In the genomic region with DNA sequence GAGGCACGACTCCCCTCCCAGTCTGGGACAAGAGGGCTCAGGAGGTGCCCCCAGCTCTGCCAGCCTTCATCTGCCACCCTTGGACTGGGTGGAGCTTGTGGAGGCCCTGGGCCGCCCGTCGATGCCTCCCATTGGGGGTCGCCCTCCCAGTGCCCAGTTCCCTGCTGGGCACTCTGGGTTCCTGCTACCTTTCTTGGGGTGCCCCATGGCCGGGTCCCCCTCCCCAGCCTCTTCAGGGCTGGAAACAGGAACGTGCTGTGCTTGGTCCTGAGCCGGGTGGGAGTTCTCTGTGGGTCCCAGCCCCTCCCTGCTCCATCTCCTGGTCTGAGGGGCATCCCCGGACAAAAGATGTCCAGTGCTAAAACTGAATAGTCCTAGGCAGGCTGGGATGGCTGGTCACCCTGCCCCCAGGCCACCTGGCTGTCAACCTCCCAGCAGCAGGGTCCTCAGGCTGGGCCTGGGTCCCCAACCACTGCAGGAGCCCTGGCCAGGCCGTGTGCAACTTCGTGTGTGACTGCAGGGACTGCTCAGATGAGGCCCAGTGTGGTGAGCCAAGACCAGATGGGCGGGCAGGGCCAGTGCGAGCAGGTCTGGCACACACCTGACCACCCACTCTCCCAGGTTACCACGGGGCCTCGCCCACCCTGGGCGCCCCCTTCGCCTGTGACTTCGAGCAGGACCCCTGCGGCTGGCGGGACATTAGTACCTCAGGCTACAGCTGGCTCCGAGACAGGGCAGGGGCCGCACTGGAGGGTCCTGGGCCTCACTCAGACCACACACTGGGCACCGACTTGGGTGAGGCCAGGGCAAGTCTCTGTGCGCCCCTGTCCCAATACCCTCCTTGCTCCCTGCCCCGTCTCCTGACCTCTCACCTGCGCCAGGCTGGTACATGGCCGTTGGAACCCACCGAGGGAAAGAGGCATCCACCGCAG, we compare ENCODE assay signal across 24 cellular contexts. TPM values are rescaled to one million over a fixed set of nuclear protein-coding genes. Genes with fewer than 3 reads are reported as not detected.
DNase-seq lines count a peak whose midpoint lies in the region; ATAC-seq, FAIRE-seq and TF ChIP-seq lines count a peak whose summit lies in the region.
"Had no signal": no experiment of that assay in that cellular context is flagged by ENCODE, and none has a peak within 500 bp of the region (broad histone marks: within the 10 kb centered on the region; RNA-seq: fewer than 3 reads in every experiment).

No MANE protein-coding gene starts in this region.

- no peak overlapping the region for H3K4me3 ChIP-seq in HepG2 (replicated peaks in 1 of 3; ENCODE audit: insufficient read depth in 1 of 3, low read depth in 2 of 3, low read length in 3 of 3)
- H3K4me3 ChIP-seq in MM.1S (ENCODE audit: low read length), result no peak overlapping the region
- H3K4me3 ChIP-seq: GM23248, psoas muscle, vagina had no signal

- no peaks in the 10 kb centered on the region; a peak in 1 of 5 replicates for H3K27me3 ChIP-seq in HepG2 (ENCODE audit: control insufficient read depth in 1 of 2, insufficient read depth in 2 of 2, low read length in 2 of 2)
- no peaks in the 10 kb centered on the region for H3K27me3 ChIP-seq in MM.1S (replicated peaks; ENCODE audit: insufficient read depth, low read length)
- H3K27me3 ChIP-seq: vagina had no signal

- peaks cover 35% of the 10 kb centered on the region for H3K4me1 ChIP-seq in HepG2 (ENCODE audit: insufficient read depth, low read length)
- 0 out of 2 replicates have a peak, but pooled peaks cover 6% of the 10 kb centered on the region for H3K4me1 ChIP-seq in MM.1S (ENCODE audit: low read length)

- no peak overlapping the region for H3K9ac ChIP-seq in HepG2 (ENCODE audit: insufficient read depth, low read depth, low read length)
- H3K9ac ChIP-seq in MM.1S (ENCODE audit: low read length), result no peak overlapping the region
- H3K9ac ChIP-seq: GM23248, KMS-11 had no signal

- H3K4me2 ChIP-seq in HepG2 (ENCODE audit: low read depth, low read length) (no peak overlapping the region), MM.1S (ENCODE audit: low read depth, low read length) (no peak overlapping the region)
- H3K4me2 ChIP-seq: KMS-11 had no signal

- no peak for ATAC-seq in natural killer cell treated with Interleukin-12 subunit alpha and Interleukin-12 subunit beta and Interleukin-15 and Interleukin-18, amount 100 ng/mL, for 72 hours
- ATAC-seq in natural killer cell (no peak), HepG2 (no peak), WTC11 (no peak)
- ATAC-seq: activated T-helper 17 cell treated with anti-CD3 and anti-CD28 coated beads, Interleukin-2, amount 50 U/mL, for 72 hours; naive thymus-derived CD8-positive, alpha-beta T cell; psoas muscle had no signal

- no peaks in the 10 kb centered on the region for H3K9me3 ChIP-seq in HepG2 (ENCODE audit: low read length)
- H3K9me3 ChIP-seq in MM.1S (replicated peaks; ENCODE audit: insufficient read depth, low read length), result no peaks in the 10 kb centered on the region
- H3K9me3 ChIP-seq: psoas muscle, vagina had no signal

- peaks cover 7% of the 10 kb centered on the region; the same call in 1 of the 2 replicates for H3F3A ChIP-seq in MM.1S (ENCODE audit: insufficient read depth, low read length)

- H3K27me3 Mint-ChIP-seq in natural killer cell treated with Interleukin-12 subunit alpha and Interleukin-12 subunit beta and Interleukin-15 and Interleukin-18, amount 100 ng/mL, for 72 hours, result no peaks in the 10 kb centered on the region
- H3K27me3 Mint-ChIP-seq in natural killer cell (ENCODE audit: low read depth in 2 of 2) (no peaks in the 10 kb centered on the region), WTC11 (ENCODE audit: low read depth) (no peaks in the 10 kb centered on the region)
- H3K27me3 Mint-ChIP-seq: activated naive CD8-positive, alpha-beta T cell treated with anti-CD3 and anti-CD28 coated beads, Interleukin-2, amount 10 ng/mL, durations not matched to agents 7 days and 5 days; activated T-helper 17 cell treated with anti-CD3 and anti-CD28 coated beads, Interleukin-2, amount 50 U/mL, for 72 hours had no signal

- no peak for TF ChIP-seq POLR2A in HepG2 (IDR thresholded peaks at IDR 0.05; ENCODE audit: insufficient read depth in 1 of 2, low read depth in 2 of 2, low read length in 2 of 2)

- no peak overlapping the region for H3K4me3 Mint-ChIP-seq in natural killer cell treated with Interleukin-12 subunit alpha and Interleukin-12 subunit beta and Interleukin-15 and Interleukin-18, amount 100 ng/mL, for 72 hours
- H3K4me3 Mint-ChIP-seq in natural killer cell, result no peak overlapping the region
- no peak overlapping the region for H3K4me3 Mint-ChIP-seq in WTC11
- H3K4me3 Mint-ChIP-seq: activated naive CD8-positive, alpha-beta T cell treated with anti-CD3 and anti-CD28 coated beads, Interleukin-2, amount 10 ng/mL, durations not matched to agents 7 days and 5 days; activated T-helper 17 cell treated with anti-CD3 and anti-CD28 coated beads, Interleukin-2, amount 50 U/mL, for 72 hours; naive thymus-derived CD8-positive, alpha-beta T cell had no signal

- H3K27ac ChIP-seq in HepG2 (ENCODE audit: extremely low read length, insufficient read depth, low read length) (no peak overlapping the region), MM.1S (ENCODE audit: low read length) (no peak overlapping the region)
- H3K27ac ChIP-seq: GM23248, KMS-11, vagina had no signal

- peak; percentile 51 for DNase-seq in natural killer cell treated with Interleukin-12 subunit alpha and Interleukin-12 subunit beta and Interleukin-15 and Interleukin-18, amount 100 ng/mL, for 72 hours (ENCODE audit: low spot score)
- DNase-seq in natural killer cell, result no peak
- DNase-seq in HepG2 (ENCODE audit: low spot score), result no peak
- DNase-seq in WTC11 (ENCODE audit: low spot score), result no peak
- no peak for DNase-seq in MM.1S
- no peak for DNase-seq in NCI-H2029 (lab: John Stamatoyannopoulos, UW)
- DNase-seq: activated CD4-positive, alpha-beta T cell treated with anti-CD3 and anti-CD28 coated beads for 1 hour; activated naive CD8-positive, alpha-beta T cell treated with anti-CD3 and anti-CD28 coated beads, Interleukin-2, amount 10 ng/mL, durations not matched to agents 7 days and 5 days; CD4-positive, CD25-positive, alpha-beta regulatory T cell; cortex of kidney; DMS 273 treated with DMSO at 0.1 percent for 48 hours; GM23248; hippocampal formation; mesendoderm; NCI-H2029 treated with DMSO at 0.1 percent for 48 hours; NCI-H446 treated with DMSO at 0.1 percent for 48 hours had no signal

- in situ Hi-C loops in HepG2 (cut with HindIII; ENCODE audit: extremely low pct_ligation_motif_present, low pct_unique_long_range_greater_than_20kb), result no loop called here

- H3K27ac Mint-ChIP-seq in natural killer cell treated with Interleukin-12 subunit alpha and Interleukin-12 subunit beta and Interleukin-15 and Interleukin-18, amount 100 ng/mL, for 72 hours, result no peak overlapping the region
- H3K27ac Mint-ChIP-seq in natural killer cell (no peak overlapping the region), WTC11 (no peak overlapping the region)
- H3K27ac Mint-ChIP-seq: activated naive CD8-positive, alpha-beta T cell treated with anti-CD3 and anti-CD28 coated beads, Interleukin-2, amount 10 ng/mL, durations not matched to agents 7 days and 5 days; activated T-helper 17 cell treated with anti-CD3 and anti-CD28 coated beads, Interleukin-2, amount 50 U/mL, for 72 hours; CD4-positive, CD25-positive, alpha-beta regulatory T cell had no signal

- BruUV-seq in HepG2 (replicated peaks; lab: Mats Ljungman, UMichigan), result no TSS peak

- intact Hi-C loops in natural killer cell (cut with micrococcal nuclease), result no loop called here
- intact Hi-C loops in HepG2 (cut with micrococcal nuclease; ENCODE audit: unreplicated experiment), result no loop called here

- peaks cover 2 to 5% of the 10 kb centered on the region in 2 donors for H3K4me1 Mint-ChIP-seq in natural killer cell treated with Interleukin-12 subunit alpha and Interleukin-12 subunit beta and Interleukin-15 and Interleukin-18, amount 100 ng/mL, for 72 hours (ENCODE audit: low read depth in 2 of 2)
- peaks cover 3 to 13% of the 10 kb centered on the region in 2 donors for H3K4me1 Mint-ChIP-seq in natural killer cell
- peaks cover 4% of the 10 kb centered on the region for H3K4me1 Mint-ChIP-seq in WTC11
- H3K4me1 Mint-ChIP-seq: activated T-helper 17 cell treated with anti-CD3 and anti-CD28 coated beads, Interleukin-2, amount 50 U/mL, for 72 hours had no signal

- H3K36me3 ChIP-seq in HepG2 (replicated peaks in 1 of 2; ENCODE audit: control insufficient read depth in 1 of 2, insufficient read depth in 2 of 2, low read length in 2 of 2) (peaks cover 11 to 20% of the 10 kb centered on the region in 2 experiments), MM.1S (replicated peaks; ENCODE audit: insufficient read depth, low read length) (no peaks in the 10 kb centered on the region)
- H3K36me3 ChIP-seq: vagina had no signal

- WGBS in HepG2 (ENCODE audit: low lambda C conversion rate), result 91% methylated on average over 9 of the region's 29 CpGs

- H3K79me2 ChIP-seq in HepG2 (ENCODE audit: insufficient read depth, low read length) (peaks cover 15% of the 10 kb centered on the region), MM.1S (ENCODE audit: low read length) (peaks cover 14% of the 10 kb centered on the region; the same call in 1 of the 2 replicates)

- CTCF ChIA-PET in HepG2 (lab: Yijun Ruan, JAX; ENCODE audit: low intra/inter-chr PET ratio, low total read pairs) (no interaction called here), WTC11 (lab: Charles Lee) (no interaction called here)

- FAIRE-seq in HepG2 (lab: Jason Lieb, UNC), result no peak
- FAIRE-seq: endothelial cell of umbilical vein, G401.6, islet of Langerhans had no signal

- H3K9me2 ChIP-seq in MM.1S (replicated peaks; ENCODE audit: insufficient read depth, low read length), result no peaks in the 10 kb centered on the region

- no peak for TF ChIP-seq RAD21 in HepG2 (CRISPR knock-in tag; IDR thresholded peaks at IDR 0.05)

- peaks cover 9% of the 10 kb centered on the region; the same call in 1 of the 2 replicates for H4K20me1 ChIP-seq in HepG2 (ENCODE audit: insufficient read depth, low read length)
- H4K20me1 ChIP-seq in MM.1S (ENCODE audit: insufficient read depth, low read length), result no peaks in the 10 kb centered on the region

- POLR2A ChIA-PET in HepG2 (lab: Yijun Ruan, JAX), result interaction anchor here (1.1 kb wide), 1 partner anchor 22 kb away, joined by 3 read pairs; no protein-coding TSS in a partner anchor
- POLR2A ChIA-PET in WTC11 (lab: Charles Lee), result no interaction called here

- no peak overlapping the region for H2AFZ ChIP-seq in HepG2 (ENCODE audit: low read length)
- no peak overlapping the region for H2AFZ ChIP-seq in MM.1S (ENCODE audit: low read length)
- H2AFZ ChIP-seq: GM23248 had no signal

- TF ChIP-seq CTCF in natural killer cell (IDR thresholded peaks at IDR 0.05) (no peak), HepG2 (CRISPR knock-in tag; IDR thresholded peaks at IDR 0.05) (no peak), WTC11 (IDR thresholded peaks at IDR 0.05) (no peak), MM.1S (IDR thresholded peaks at IDR 0.05; ENCODE audit: low read length) (no peak)

- no peak for TF ChIP-seq EP300 in HepG2 (IDR thresholded peaks at IDR 0.05; ENCODE audit: low read depth in 2 of 2, low read length in 2 of 2)
- no peak for TF ChIP-seq EP300 in HepG2 (CRISPR knock-in tag; IDR thresholded peaks at IDR 0.05; ENCODE audit: borderline replicate concordance)

- no peaks in the 10 kb centered on the region for H3K36me3 Mint-ChIP-seq in natural killer cell treated with Interleukin-12 subunit alpha and Interleukin-12 subunit beta and Interleukin-15 and Interleukin-18, amount 100 ng/mL, for 72 hours
- H3K36me3 Mint-ChIP-seq in natural killer cell, result no peaks in the 10 kb centered on the region
- peaks cover 2% of the 10 kb centered on the region; the same call in 1 of the 2 replicates for H3K36me3 Mint-ChIP-seq in WTC11
- H3K36me3 Mint-ChIP-seq: CD4-positive, CD25-positive, alpha-beta regulatory T cell; naive thymus-derived CD8-positive, alpha-beta T cell had no signal

- no peaks in the 10 kb centered on the region for H3K9me3 Mint-ChIP-seq in natural killer cell treated with Interleukin-12 subunit alpha and Interleukin-12 subunit beta and Interleukin-15 and Interleukin-18, amount 100 ng/mL, for 72 hours
- no peaks in the 10 kb centered on the region for H3K9me3 Mint-ChIP-seq in natural killer cell
- no peaks in the 10 kb centered on the region for H3K9me3 Mint-ChIP-seq in WTC11
- H3K9me3 Mint-ChIP-seq: activated naive CD8-positive, alpha-beta T cell treated with anti-CD3 and anti-CD28 coated beads, Interleukin-2, amount 10 ng/mL, durations not matched to agents 7 days and 5 days; activated T-helper 17 cell treated with anti-CD3 and anti-CD28 coated beads, Interleukin-2, amount 50 U/mL, for 72 hours; naive thymus-derived CD8-positive, alpha-beta T cell had no signal

RNA-seq across cellular contexts. Expression of gene MAMDC4, which starts 0.8 kb away (rescaled TPM):
- 10 to 100 TPM; 16.0 to 17.2 TPM for total RNA-seq in natural killer cell treated with Interleukin-12 subunit alpha and Interleukin-12 subunit beta and Interleukin-15 and Interleukin-18, amount 100 ng/mL, for 72 hours
- total RNA-seq in natural killer cell (1 to 10 TPM; 4.6 to 6.5 (median 5.8) TPM), HepG2 (2016; rRNA removed; fragmentation: Illumina TruSeq; extraction: Trizol) (1.2 and 6.0 TPM in 2 replicates), WTC11 (2021) (6.7 to 12.1 TPM (median 10.9 TPM) in 3 replicates)
- total RNA-seq in HepG2 (2016; cell fraction: cytosol; rRNA removed; fragmentation: Illumina TruSeq; extraction: Trizol; ENCODE audit: low read depth), result 1.7 and 2.2 TPM in 2 replicates
- total RNA-seq in HepG2 (2016; cell fraction: insoluble cytoplasmic fraction; rRNA removed; fragmentation: Illumina TruSeq; extraction: Trizol), result 1.0 and 7.5 TPM in 2 replicates
- total RNA-seq in HepG2 (2016; cell fraction: membrane; rRNA removed; fragmentation: Illumina TruSeq; extraction: Trizol), result 0.83 and 1.1 TPM in 2 replicates
- 7.7 and 10.7 TPM in 2 replicates for total RNA-seq in HepG2 (2016; cell fraction: nucleus; rRNA removed; fragmentation: Illumina TruSeq; extraction: Trizol)
- 6.8 and 7.9 TPM in 2 replicates for polyA plus RNA-seq in HepG2 (2011; rRNA removed)
- polyA plus RNA-seq in HepG2 (2011; cell fraction: cytosol; rRNA removed), result 1.2 and 2.6 TPM in 2 replicates
- polyA plus RNA-seq in HepG2 (2011; cell fraction: nucleus; rRNA removed), result 170 and 232 TPM in 2 replicates
- polyA plus RNA-seq in HepG2 (2012), result 6.5 and 6.7 TPM in 2 replicates
- 0.48 and 0.49 TPM in 2 replicates for polyA plus RNA-seq in HepG2 (2016; cell fraction: cytosol; fragmentation: Illumina TruSeq; extraction: Trizol; ENCODE audit: low read depth)
- 1.2 and 1.3 TPM in 2 replicates for polyA plus RNA-seq in HepG2 (2016; cell fraction: insoluble cytoplasmic fraction; fragmentation: Illumina TruSeq; extraction: Trizol; ENCODE audit: low read depth)
- 0.57 and 0.68 TPM in 2 replicates for polyA plus RNA-seq in HepG2 (2016; cell fraction: membrane; fragmentation: Illumina TruSeq; extraction: Trizol; ENCODE audit: low read depth)
- polyA plus RNA-seq in HepG2 (2016; cell fraction: nucleus; fragmentation: Illumina TruSeq; extraction: Trizol; ENCODE audit: insufficient read depth, low read depth), result 32.1 and 33.9 TPM in 2 replicates
- 0.96 and 2.4 TPM in 2 replicates for polyA minus RNA-seq in HepG2 (2011; rRNA and poly(A)+ RNA removed; ENCODE audit: low replicate concordance)
- 0.69 and 1.2 TPM in 2 replicates for polyA minus RNA-seq in HepG2 (2011; cell fraction: cytosol; rRNA and poly(A)+ RNA removed)
- 8.8 and 10.9 TPM in 2 replicates for polyA minus RNA-seq in HepG2 (2011; cell fraction: nucleus; rRNA and poly(A)+ RNA removed)

RNA-seq across cellular contexts. Expression of gene PHPT1, which starts 3.7 kb away (rescaled TPM):
- 100 to 1,000 TPM in 1 of 2 donors, 10 to 100 TPM in 1; 71.5 to 108 TPM for total RNA-seq in natural killer cell treated with Interleukin-12 subunit alpha and Interleukin-12 subunit beta and Interleukin-15 and Interleukin-18, amount 100 ng/mL, for 72 hours
- total RNA-seq in natural killer cell, result 10 to 100 TPM; 63.5 to 69.8 (median 67.7) TPM
- 155 and 192 TPM in 2 replicates for total RNA-seq in HepG2 (2016; rRNA removed; fragmentation: Illumina TruSeq; extraction: Trizol)
- 102 and 115 TPM in 2 replicates for total RNA-seq in HepG2 (2016; cell fraction: cytosol; rRNA removed; fragmentation: Illumina TruSeq; extraction: Trizol; ENCODE audit: low read depth)
- total RNA-seq in HepG2 (2016; cell fraction: insoluble cytoplasmic fraction; rRNA removed; fragmentation: Illumina TruSeq; extraction: Trizol), result 166 and 201 TPM in 2 replicates
- 119 and 147 TPM in 2 replicates for total RNA-seq in HepG2 (2016; cell fraction: membrane; rRNA removed; fragmentation: Illumina TruSeq; extraction: Trizol)
- total RNA-seq in HepG2 (2016; cell fraction: nucleus; rRNA removed; fragmentation: Illumina TruSeq; extraction: Trizol), result 76.8 and 86.8 TPM in 2 replicates
- 184 and 189 TPM in 2 replicates for polyA plus RNA-seq in HepG2 (2011; rRNA removed)
- polyA plus RNA-seq in HepG2 (2011; cell fraction: cytosol; rRNA removed), result 184 and 289 TPM in 2 replicates
- polyA plus RNA-seq in HepG2 (2011; cell fraction: nucleus; rRNA removed), result 352 and 483 TPM in 2 replicates
- 109 and 121 TPM in 2 replicates for polyA plus RNA-seq in HepG2 (2012)
- 97.4 and 122 TPM in 2 replicates for polyA plus RNA-seq in HepG2 (2016; cell fraction: cytosol; fragmentation: Illumina TruSeq; extraction: Trizol; ENCODE audit: low read depth)
- 136 and 146 TPM in 2 replicates for polyA plus RNA-seq in HepG2 (2016; cell fraction: insoluble cytoplasmic fraction; fragmentation: Illumina TruSeq; extraction: Trizol; ENCODE audit: low read depth)
- polyA plus RNA-seq in HepG2 (2016; cell fraction: membrane; fragmentation: Illumina TruSeq; extraction: Trizol; ENCODE audit: low read depth), result 95.2 and 109 TPM in 2 replicates
- polyA plus RNA-seq in HepG2 (2016; cell fraction: nucleus; fragmentation: Illumina TruSeq; extraction: Trizol; ENCODE audit: insufficient read depth, low read depth), result 167 and 176 TPM in 2 replicates
- 32.0 and 34.3 TPM in 2 replicates for polyA minus RNA-seq in HepG2 (2011; rRNA and poly(A)+ RNA removed; ENCODE audit: low replicate concordance)
- 21.5 and 26.7 TPM in 2 replicates for polyA minus RNA-seq in HepG2 (2011; cell fraction: cytosol; rRNA and poly(A)+ RNA removed)
- 33.4 and 39.9 TPM in 2 replicates for polyA minus RNA-seq in HepG2 (2011; cell fraction: nucleus; rRNA and poly(A)+ RNA removed)
- 138 to 176 TPM (median 173 TPM) in 3 replicates for total RNA-seq in WTC11 (2021)

RNA-seq across cellular contexts. Expression of gene AJM1, which starts 10.7 kb away (rescaled TPM):
- 10 to 100 TPM in 1 of 2 donors, 1 to 10 TPM in 1; 7.8 to 11.2 TPM for total RNA-seq in natural killer cell treated with Interleukin-12 subunit alpha and Interleukin-12 subunit beta and Interleukin-15 and Interleukin-18, amount 100 ng/mL, for 72 hours
- 10 to 100 TPM; 26.6 to 35.6 (median 31.5) TPM for total RNA-seq in natural killer cell
- total RNA-seq in HepG2 (2016; rRNA removed; fragmentation: Illumina TruSeq; extraction: Trizol), result 0.48 and 1.1 TPM in 2 replicates
- total RNA-seq in HepG2 (2016; cell fraction: cytosol; rRNA removed; fragmentation: Illumina TruSeq; extraction: Trizol; ENCODE audit: low read depth), result 0.61 and 0.71 TPM in 2 replicates
- total RNA-seq in HepG2 (2016; cell fraction: insoluble cytoplasmic fraction; rRNA removed; fragmentation: Illumina TruSeq; extraction: Trizol), result 0.30 and 1.00 TPM in 2 replicates
- total RNA-seq in HepG2 (2016; cell fraction: membrane; rRNA removed; fragmentation: Illumina TruSeq; extraction: Trizol), result 0.59 and 0.90 TPM in 2 replicates
- total RNA-seq in HepG2 (2016; cell fraction: nucleus; rRNA removed; fragmentation: Illumina TruSeq; extraction: Trizol), result 1.0 TPM in 2 replicates
- 1.2 and 1.4 TPM in 2 replicates for polyA plus RNA-seq in HepG2 (2011; rRNA removed)
- polyA plus RNA-seq in HepG2 (2011; cell fraction: cytosol; rRNA removed), result 0.45 and 0.97 TPM in 2 replicates
- polyA plus RNA-seq in HepG2 (2011; cell fraction: nucleus; rRNA removed), result 22.1 and 27.9 TPM in 2 replicates
- polyA plus RNA-seq in HepG2 (2012), result 2.2 TPM in 2 replicates
- polyA plus RNA-seq in HepG2 (2016; cell fraction: cytosol; fragmentation: Illumina TruSeq; extraction: Trizol; ENCODE audit: low read depth), result 0.40 and 0.78 TPM in 2 replicates
- polyA plus RNA-seq in HepG2 (2016; cell fraction: insoluble cytoplasmic fraction; fragmentation: Illumina TruSeq; extraction: Trizol; ENCODE audit: low read depth), result 0.61 and 0.74 TPM in 2 replicates
- 0.52 and 0.76 TPM in 2 replicates for polyA plus RNA-seq in HepG2 (2016; cell fraction: membrane; fragmentation: Illumina TruSeq; extraction: Trizol; ENCODE audit: low read depth)
- polyA plus RNA-seq in HepG2 (2016; cell fraction: nucleus; fragmentation: Illumina TruSeq; extraction: Trizol; ENCODE audit: insufficient read depth, low read depth), result 4.1 and 4.6 TPM in 2 replicates
- polyA minus RNA-seq in HepG2 (2011; rRNA and poly(A)+ RNA removed; ENCODE audit: low replicate concordance), result 0.77 and 1.1 TPM in 2 replicates
- polyA minus RNA-seq in HepG2 (2011; cell fraction: cytosol; rRNA and poly(A)+ RNA removed), result 1.5 and 1.8 TPM in 2 replicates
- polyA minus RNA-seq in HepG2 (2011; cell fraction: nucleus; rRNA and poly(A)+ RNA removed), result 3.0 and 3.3 TPM in 2 replicates
- 1.6 to 1.7 TPM (median 1.6 TPM) in 3 replicates for total RNA-seq in WTC11 (2021)

RNA-seq across cellular contexts. Expression of gene EDF1, which starts 13.2 kb away (rescaled TPM):
- 100 to 1,000 TPM; 299 to 453 TPM for total RNA-seq in natural killer cell treated with Interleukin-12 subunit alpha and Interleukin-12 subunit beta and Interleukin-15 and Interleukin-18, amount 100 ng/mL, for 72 hours
- 100 to 1,000 TPM; 208 to 255 (median 227) TPM for total RNA-seq in natural killer cell
- total RNA-seq in HepG2 (2016; rRNA removed; fragmentation: Illumina TruSeq; extraction: Trizol), result 379 and 474 TPM in 2 replicates
- 152 and 180 TPM in 2 replicates for total RNA-seq in HepG2 (2016; cell fraction: cytosol; rRNA removed; fragmentation: Illumina TruSeq; extraction: Trizol; ENCODE audit: low read depth)
- 390 and 529 TPM in 2 replicates for total RNA-seq in HepG2 (2016; cell fraction: insoluble cytoplasmic fraction; rRNA removed; fragmentation: Illumina TruSeq; extraction: Trizol)
- total RNA-seq in HepG2 (2016; cell fraction: membrane; rRNA removed; fragmentation: Illumina TruSeq; extraction: Trizol), result 186 and 193 TPM in 2 replicates
- total RNA-seq in HepG2 (2016; cell fraction: nucleus; rRNA removed; fragmentation: Illumina TruSeq; extraction: Trizol), result 157 and 160 TPM in 2 replicates
- 235 and 269 TPM in 2 replicates for polyA plus RNA-seq in HepG2 (2011; rRNA removed)
- polyA plus RNA-seq in HepG2 (2011; cell fraction: cytosol; rRNA removed), result 392 and 430 TPM in 2 replicates
- polyA plus RNA-seq in HepG2 (2011; cell fraction: nucleus; rRNA removed), result 129 and 177 TPM in 2 replicates
- 257 and 326 TPM in 2 replicates for polyA plus RNA-seq in HepG2 (2012)
- polyA plus RNA-seq in HepG2 (2016; cell fraction: cytosol; fragmentation: Illumina TruSeq; extraction: Trizol; ENCODE audit: low read depth), result 191 and 202 TPM in 2 replicates
- polyA plus RNA-seq in HepG2 (2016; cell fraction: insoluble cytoplasmic fraction; fragmentation: Illumina TruSeq; extraction: Trizol; ENCODE audit: low read depth), result 553 and 620 TPM in 2 replicates
- 198 and 200 TPM in 2 replicates for polyA plus RNA-seq in HepG2 (2016; cell fraction: membrane; fragmentation: Illumina TruSeq; extraction: Trizol; ENCODE audit: low read depth)
- 307 and 322 TPM in 2 replicates for polyA plus RNA-seq in HepG2 (2016; cell fraction: nucleus; fragmentation: Illumina TruSeq; extraction: Trizol; ENCODE audit: insufficient read depth, low read depth)
- polyA minus RNA-seq in HepG2 (2011; rRNA and poly(A)+ RNA removed; ENCODE audit: low replicate concordance), result 34.3 and 99.7 TPM in 2 replicates
- polyA minus RNA-seq in HepG2 (2011; cell fraction: cytosol; rRNA and poly(A)+ RNA removed), result 87.8 and 91.0 TPM in 2 replicates
- 84.2 and 94.6 TPM in 2 replicates for polyA minus RNA-seq in HepG2 (2011; cell fraction: nucleus; rRNA and poly(A)+ RNA removed)
- total RNA-seq in WTC11 (2021), result 312 to 334 TPM (median 328 TPM) in 3 replicates

RNA-seq across cellular contexts. Expression of gene TRAF2, which starts 33.4 kb away (rescaled TPM):
- total RNA-seq in natural killer cell treated with Interleukin-12 subunit alpha and Interleukin-12 subunit beta and Interleukin-15 and Interleukin-18, amount 100 ng/mL, for 72 hours, result 100 to 1,000 TPM in 1 of 2 donors, 10 to 100 TPM in 1; 55.7 to 107 TPM
- total RNA-seq in natural killer cell, result 10 to 100 TPM; 17.4 to 35.5 (median 25.0) TPM
- 13.4 and 13.6 TPM in 2 replicates for total RNA-seq in HepG2 (2016; rRNA removed; fragmentation: Illumina TruSeq; extraction: Trizol)
- total RNA-seq in HepG2 (2016; cell fraction: cytosol; rRNA removed; fragmentation: Illumina TruSeq; extraction: Trizol; ENCODE audit: low read depth), result 2.6 and 2.9 TPM in 2 replicates
- total RNA-seq in HepG2 (2016; cell fraction: insoluble cytoplasmic fraction; rRNA removed; fragmentation: Illumina TruSeq; extraction: Trizol), result 12.1 and 13.9 TPM in 2 replicates
- 4.8 and 6.0 TPM in 2 replicates for total RNA-seq in HepG2 (2016; cell fraction: membrane; rRNA removed; fragmentation: Illumina TruSeq; extraction: Trizol)
- total RNA-seq in HepG2 (2016; cell fraction: nucleus; rRNA removed; fragmentation: Illumina TruSeq; extraction: Trizol), result 10.7 and 13.3 TPM in 2 replicates
- polyA plus RNA-seq in HepG2 (2011; rRNA removed), result 12.4 and 15.5 TPM in 2 replicates
- 8.6 and 12.5 TPM in 2 replicates for polyA plus RNA-seq in HepG2 (2011; cell fraction: cytosol; rRNA removed)
- polyA plus RNA-seq in HepG2 (2011; cell fraction: nucleus; rRNA removed), result 30.8 and 35.5 TPM in 2 replicates
- 7.0 and 8.7 TPM in 2 replicates for polyA plus RNA-seq in HepG2 (2012)
- polyA plus RNA-seq in HepG2 (2016; cell fraction: cytosol; fragmentation: Illumina TruSeq; extraction: Trizol; ENCODE audit: low read depth), result 1.7 and 2.3 TPM in 2 replicates
- 11.2 and 13.9 TPM in 2 replicates for polyA plus RNA-seq in HepG2 (2016; cell fraction: insoluble cytoplasmic fraction; fragmentation: Illumina TruSeq; extraction: Trizol; ENCODE audit: low read depth)
- 3.5 and 4.0 TPM in 2 replicates for polyA plus RNA-seq in HepG2 (2016; cell fraction: membrane; fragmentation: Illumina TruSeq; extraction: Trizol; ENCODE audit: low read depth)
- 24.7 and 26.6 TPM in 2 replicates for polyA plus RNA-seq in HepG2 (2016; cell fraction: nucleus; fragmentation: Illumina TruSeq; extraction: Trizol; ENCODE audit: insufficient read depth, low read depth)
- polyA minus RNA-seq in HepG2 (2011; rRNA and poly(A)+ RNA removed; ENCODE audit: low replicate concordance), result 25.6 and 44.8 TPM in 2 replicates
- 10.1 and 12.2 TPM in 2 replicates for polyA minus RNA-seq in HepG2 (2011; cell fraction: cytosol; rRNA and poly(A)+ RNA removed)
- 13.0 and 15.2 TPM in 2 replicates for polyA minus RNA-seq in HepG2 (2011; cell fraction: nucleus; rRNA and poly(A)+ RNA removed)
- total RNA-seq in WTC11 (2021), result 55.0 to 62.5 TPM (median 61.3 TPM) in 3 replicates
